Comparison of ENCODE assay signal across 8 cellular contexts in genomic region chr1:236604218-236605029, GRCh38. TPM values are rescaled to one million over a fixed set of nuclear protein-coding genes. Genes with fewer than 3 reads are reported as not detected.
A peak's percentile ranks its signal among the peaks of the same experiment; 100 is the strongest.
DNase-seq lines count a peak whose midpoint lies in the region; ATAC-seq and TF ChIP-seq lines count a peak whose summit lies in the region.

Gene HEATR1, minus strand, starts transcription at chr1:236604516. Its CDS starts 421 bp downstream, at chr1:236604095.

- H2AFZ ChIP-seq in PC-3 (ENCODE audit: low read length): peak within 1 kb of the TSS; percentile 91

- peak within 1 kb of the TSS; percentile 94 for H3K9ac ChIP-seq in PC-3 (ENCODE audit: low read length)

- H3K9me3 ChIP-seq in PC-3 (ENCODE audit: low read length): no peaks in the 10 kb centered on the region

- TF ChIP-seq RAD21 in Ishikawa (IDR thresholded peaks at IDR 0.05; ENCODE audit: low read depth): no peak

- H3K9me2 ChIP-seq in PC-3 (replicated peaks; ENCODE audit: low read length): no peaks in the 10 kb centered on the region

- peak within 1 kb of the TSS; percentile 81 for H3K4me2 ChIP-seq in PC-3 (ENCODE audit: low read length)

- H3K79me2 ChIP-seq in PC-3 (ENCODE audit: low read length): peaks cover 35% of the 10 kb centered on the region

- TF ChIP-seq EP300 in Ishikawa (IDR thresholded peaks at IDR 0.05; ENCODE audit: borderline replicate concordance): no peak

- H3K4me3 ChIP-seq in PC-3 (ENCODE audit: low read length) (peak within 1 kb of the TSS; percentile 94), epithelial cell of proximal tubule (ENCODE audit: low read depth, low read length) (peak within 1 kb of the TSS; percentile 88)

- no peaks in the 10 kb centered on the region for H4K20me1 ChIP-seq in PC-3 (ENCODE audit: low read length)

- POLR2A ChIA-PET in PC-3 (lab: Charles Lee; ENCODE audit: unreplicated experiment): interaction anchor here (0.6 kb wide), 2 partner anchors 89 to 190 kb away, joined by 3 to 8 read pairs; no protein-coding TSS in a partner anchor

- H3K27ac ChIP-seq in PC-3 (ENCODE audit: low read length): peak within 1 kb of the TSS; percentile 37

- intact Hi-C loops in PC-3 (cut with micrococcal nuclease): no loop called here

- peaks cover 6% of the 10 kb centered on the region for H3K27me3 ChIP-seq in PC-3 (ENCODE audit: low read length)

- TF ChIP-seq CTCF in PC-3 (conservative IDR thresholded peaks at IDR 0.05; ENCODE audit: low read depth, low read length) (no peak), epithelial cell of proximal tubule (conservative IDR thresholded peaks at IDR 0.05; ENCODE audit: low read depth, low read length) (no peak)

- ATAC-seq in GM21576 (IDR thresholded peaks at IDR 0.05; ENCODE audit: unreplicated experiment) (peak; percentile 95), PC-3 (peak; percentile 97)

- peak; percentile 90 for DNase-seq in DMS114 treated with DMSO at 0.1 percent for 48 hours (lab: John Stamatoyannopoulos, UW; ENCODE audit: unreplicated experiment)
- peak; percentile 88 for DNase-seq in PC-3
- DNase-seq in activated T-cell treated with anti-CD3 and anti-CD28 coated beads for 48 hours (ENCODE audit: low read depth): peak; percentile 87
- peak; percentile 74 for DNase-seq in epithelial cell of proximal tubule (ENCODE audit: low read depth)
- peak; percentile 94 for DNase-seq in mucosa of gallbladder (ENCODE audit: low spot score)
- peak; percentile 58 to 73 for DNase-seq in stimulated activated CD8-positive, alpha-beta memory T cell treated with anti-CD3 and anti-CD28 coated beads, Interleukin-4, amount 100 ng/mL, for 4 hours (ENCODE audit: low read depth in 2 of 2, low spot score in 1 of 2)

- peaks cover 5% of the 10 kb centered on the region for H3K4me1 ChIP-seq in PC-3 (ENCODE audit: insufficient read depth, low read length)

- CTCF ChIA-PET in PC-3 (lab: Charles Lee): interaction anchor here (0.5 kb wide), 1 partner anchor 16 kb away, joined by 3 read pairs; no protein-coding TSS in a partner anchor

- no TSS peak for BruUV-seq in PC-3 (replicated peaks; lab: Mats Ljungman, UMichigan)

- H3F3A ChIP-seq in PC-3 (ENCODE audit: low read length, unreplicated experiment): no peaks in the 10 kb centered on the region

- peaks cover 8% of the 10 kb centered on the region for H3K36me3 ChIP-seq in PC-3 (ENCODE audit: low read depth, low read length)

TF ChIP-seq in Ishikawa, 13 proteins besides CTCF, POLR2A, EP300 and RAD21:
- peak; percentile 74 for TF ChIP-seq TCF12 (IDR thresholded peaks at IDR 0.05; ENCODE audit: low read depth)
- TF ChIP-seq USF1 (IDR thresholded peaks at IDR 0.05): peak; percentile 88
- TF ChIP-seq NFIC (IDR thresholded peaks at IDR 0.05): peak; percentile 3; the same call in 1 of the 2 replicates
- no peak for TF ChIP-seq CEBPB (IDR thresholded peaks at IDR 0.05)
- no peak for TF ChIP-seq TAF1 (IDR thresholded peaks at IDR 0.05; ENCODE audit: low read depth)
- peak; percentile 95 for TF ChIP-seq MAX (IDR thresholded peaks at IDR 0.05)
- TF ChIP-seq YY1 (IDR thresholded peaks at IDR 0.05; ENCODE audit: low read depth): no peak; the same call in 1 of the 2 replicates
- TF ChIP-seq TEAD4 (IDR thresholded peaks at IDR 0.05): peak; percentile 75
- no peak for TF ChIP-seq EGR1 (IDR thresholded peaks at IDR 0.05)
- no peak for TF ChIP-seq FOXM1 (IDR thresholded peaks at IDR 0.05; ENCODE audit: borderline replicate concordance, low read depth)
- TF ChIP-seq REST (IDR thresholded peaks at IDR 0.05; ENCODE audit: low read depth): no peak
- no peak; the same call in 1 of the 2 replicates for TF ChIP-seq CREB1 (IDR thresholded peaks at IDR 0.05; ENCODE audit: low read depth)
- no peak for TF ChIP-seq ZBTB7A (IDR thresholded peaks at IDR 0.05; ENCODE audit: low read depth)

RNA-seq across cellular contexts. Expression of gene HEATR1, which starts in this region (rescaled TPM):
- 27.6 TPM in 2 replicates for total RNA-seq in PC-3 (2014; rRNA removed)
- 29.9 and 34.9 TPM in 2 replicates for total RNA-seq in epithelial cell of proximal tubule
- total RNA-seq in mucosa of gallbladder: 18.9 TPM

Comparison
In these comparisons a context has a peak if more than half of its experiments do, and no peak if none do; other contexts are left out.
1. Peak in every context shown above with its lines: DNase-seq, ATAC-seq, H3K4me3 ChIP-seq and H3K27ac ChIP-seq.